In the genomic region with DNA sequence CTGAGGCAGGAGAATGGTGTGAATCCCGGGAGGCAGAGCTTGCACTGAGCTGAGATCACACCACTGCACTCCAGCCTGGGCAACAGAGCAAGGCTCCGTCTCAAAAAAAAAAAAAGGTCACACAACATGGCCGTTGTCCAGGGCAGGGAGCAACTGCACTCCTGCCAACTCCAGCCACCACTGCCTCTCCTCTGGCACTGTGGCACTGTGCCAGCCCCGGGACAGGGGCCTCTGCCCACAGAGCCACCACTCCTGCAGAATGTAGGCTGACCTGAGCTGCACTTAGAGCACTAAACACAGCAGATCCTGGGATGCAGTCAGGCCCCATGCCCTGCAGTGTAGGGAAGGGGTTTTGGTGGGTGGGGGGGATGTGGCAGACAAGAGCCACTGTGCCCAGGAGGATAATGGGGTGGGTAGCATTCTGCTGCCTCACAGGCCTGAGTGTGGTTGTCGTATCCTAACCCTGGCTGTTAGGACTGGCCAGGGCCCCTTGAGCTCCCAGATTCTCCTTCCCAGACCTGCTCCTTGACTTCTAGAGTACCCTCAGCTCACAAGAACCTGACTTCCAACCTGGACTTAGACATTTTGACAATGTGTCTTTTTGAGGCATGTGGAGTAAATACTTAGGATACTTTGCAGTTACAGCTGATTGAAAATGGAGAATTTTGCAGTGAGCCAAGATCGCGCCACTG, we compare ENCODE assay signal across 30 cellular contexts.
DNase-seq lines count a peak whose midpoint lies in the region; ATAC-seq, FAIRE-seq and TF ChIP-seq lines count a peak whose summit lies in the region.
"Had no signal": no experiment of that assay in that cellular context is flagged by ENCODE, and none has a peak within 500 bp of the region (broad histone marks: within the 10 kb centered on the region; RNA-seq: fewer than 3 reads in every experiment).

No MANE protein-coding gene starts in this region.

- H3K9ac ChIP-seq in liver (ENCODE audit: low read depth in 1 of 2, low read length in 2 of 2) (no peak overlapping the region), HepG2 (ENCODE audit: insufficient read depth, low read depth, low read length) (no peak overlapping the region)

- FAIRE-seq in HepG2 (lab: Jason Lieb, UNC), result no peak
- FAIRE-seq: GM12878 had no signal

- WGBS in liver, result 57% methylated on average over 7 of the region's 7 CpGs
- WGBS in HepG2 (ENCODE audit: low lambda C conversion rate), result 37% methylated on average over 6 of the region's 7 CpGs
- 54 to 65% (median 57%) methylated on average over 6 to 7 of the region's 7 CpGs for WGBS in heart left ventricle, 4 donors

- H2AFZ ChIP-seq in HepG2 (ENCODE audit: low read length), result no peak overlapping the region
- H2AFZ ChIP-seq: GM23338 had no signal

- no peak for TF ChIP-seq POLR2A in HepG2 (IDR thresholded peaks at IDR 0.05; ENCODE audit: insufficient read depth in 1 of 2, low read depth in 2 of 2, low read length in 2 of 2)
- TF ChIP-seq POLR2A in heart left ventricle (IDR thresholded peaks at IDR 0.05), result no peak

- H3K27ac ChIP-seq in liver (ENCODE audit: low read depth in 1 of 2, low read length in 2 of 2), result no peak overlapping the region
- no peak overlapping the region for H3K27ac ChIP-seq in HepG2 (ENCODE audit: extremely low read length, insufficient read depth, low read length)
- peak overlapping the region in 4 of 12 donors; percentile 59 to 76 (median 70) for H3K27ac ChIP-seq in heart left ventricle
- no peak overlapping the region for H3K27ac ChIP-seq in lower lobe of right lung
- H3K27ac ChIP-seq: adrenal gland, body of pancreas, ovary, tibial nerve had no signal

- POLR2A ChIA-PET in HepG2 (lab: Yijun Ruan, JAX), result no interaction called here

- TF ChIP-seq EP300 in HepG2 (IDR thresholded peaks at IDR 0.05; ENCODE audit: low read depth in 2 of 2, low read length in 2 of 2) (no peak), HepG2 (CRISPR knock-in tag; IDR thresholded peaks at IDR 0.05; ENCODE audit: borderline replicate concordance) (no peak)

- CTCF ChIA-PET in HepG2 (lab: Yijun Ruan, JAX; ENCODE audit: low intra/inter-chr PET ratio, low total read pairs), result no interaction called here

- no peaks in the 10 kb centered on the region for H3K79me2 ChIP-seq in HepG2 (ENCODE audit: insufficient read depth, low read length)

- TF ChIP-seq RAD21 in liver (IDR thresholded peaks at IDR 0.05) (peak in 1 of 2 donors; percentile 42), HepG2 (CRISPR knock-in tag; IDR thresholded peaks at IDR 0.05) (no peak)

- DNase-seq in HepG2 (ENCODE audit: low spot score), result no peak
- peak; percentile 63 to 87 (median 80) for DNase-seq in heart left ventricle
- no peak for DNase-seq in lower lobe of right lung
- DNase-seq in NCI-H446 treated with DMSO at 0.1 percent for 48 hours (lab: John Stamatoyannopoulos, UW), result no peak
- no peak for DNase-seq in NCI-H128 (lab: John Stamatoyannopoulos, UW; ENCODE audit: unreplicated experiment)
- DNase-seq in sciatic nerve (ENCODE audit: low spot score), result no peak
- no peak for DNase-seq in NCI-H524 (lab: John Stamatoyannopoulos, UW)
- DNase-seq: activated CD4-positive, alpha-beta T cell treated with anti-CD3 and anti-CD28 coated beads, Interleukin-2, amount 50 U/mL, for 48 hours; activated CD4-positive, CD25-positive, alpha-beta regulatory T cell; activated CD8-positive, alpha-beta memory T cell treated with anti-CD3 and anti-CD28 coated beads, Interleukin-2, amount 50 U/mL, for 4 hours; activated naive CD4-positive, alpha-beta T cell treated with anti-CD3 and anti-CD28 coated beads, Interleukin-2, amount 10 ng/mL, durations not matched to agents 7 days and 5 days; endodermal cell; HFFc6; islet precursor cell; NCI-H1105; NCI-H1930; NCI-H226; NCI-H748 treated with DMSO at 0.1 percent for 48 hours; nephron progenitor cell; ovary; retina; stimulated activated CD8-positive, alpha-beta memory T cell treated with anti-CD3 and anti-CD28 coated beads, Interleukin-4, amount 100 ng/mL, for 48 hours; stimulated activated naive CD8-positive, alpha-beta T cell treated with anti-CD3 and anti-CD28 coated beads, Interleukin-15, amount 100 ng/mL, for 72 hours had no signal

- H3K4me2 ChIP-seq in HepG2 (ENCODE audit: low read depth, low read length), result no peak overlapping the region
- H3K4me2 ChIP-seq: GM23338 had no signal

- intact Hi-C loops in HepG2 (cut with micrococcal nuclease; ENCODE audit: unreplicated experiment) (no loop called here), heart left ventricle (cut with DNase I) (no loop called here), lower lobe of right lung (cut with DNase I) (no loop called here), sciatic nerve (cut with DNase I) (loop anchor here (5.0 kb wide), 1 partner anchor 1067 kb away; no protein-coding TSS in a partner anchor)

- BruUV-seq in HepG2 (replicated peaks; lab: Mats Ljungman, UMichigan), result no TSS peak

- H3K36me3 ChIP-seq in liver (ENCODE audit: control insufficient read depth in 4 of 4, insufficient read depth in 3 of 4, low read depth in 1 of 4, low read length in 3 of 4) (no peaks in the 10 kb centered on the region), HepG2 (replicated peaks in 1 of 2; ENCODE audit: control insufficient read depth in 1 of 2, insufficient read depth in 2 of 2, low read length in 2 of 2) (no peaks in the 10 kb centered on the region), heart left ventricle (no peaks in the 10 kb centered on the region), lower lobe of right lung (no peaks in the 10 kb centered on the region)
- H3K36me3 ChIP-seq: adrenal gland, ovary, tibial nerve had no signal

- H3K9me3 ChIP-seq in liver (ENCODE audit: control insufficient read depth in 4 of 4, low read length in 3 of 4), result no peaks in the 10 kb centered on the region
- H3K9me3 ChIP-seq in HepG2 (ENCODE audit: low read length), result no peaks in the 10 kb centered on the region
- no peaks in the 10 kb centered on the region for H3K9me3 ChIP-seq in heart left ventricle
- no peaks in the 10 kb centered on the region for H3K9me3 ChIP-seq in lower lobe of right lung
- H3K9me3 ChIP-seq: adrenal gland, body of pancreas, ovary, tibial nerve had no signal

- no peak for TF ChIP-seq CTCF in liver (IDR thresholded peaks at IDR 0.05; ENCODE audit: low read depth, low read length, missing input control)
- TF ChIP-seq CTCF in HepG2 (CRISPR knock-in tag; IDR thresholded peaks at IDR 0.05), result no peak
- TF ChIP-seq CTCF in heart left ventricle (IDR thresholded peaks at IDR 0.05), result no peak
- no peak for TF ChIP-seq CTCF in lower lobe of right lung (IDR thresholded peaks at IDR 0.05)

- H3K4me1 ChIP-seq in liver (ENCODE audit: control insufficient read depth in 4 of 4, insufficient read depth in 4 of 4, low read length in 3 of 4) (peaks cover 0 to 11% (median 5%) of the 10 kb centered on the region in 4 donors), HepG2 (ENCODE audit: insufficient read depth, low read length) (peaks cover 27% of the 10 kb centered on the region), heart left ventricle (peaks cover 0 to 21% (median 6%) of the 10 kb centered on the region in 12 donors), lower lobe of right lung (no peaks in the 10 kb centered on the region)
- H3K4me1 ChIP-seq: adrenal gland, body of pancreas, tibial nerve had no signal

- no peaks in the 10 kb centered on the region for H4K20me1 ChIP-seq in HepG2 (ENCODE audit: insufficient read depth, low read length)

- in situ Hi-C loops in HepG2 (cut with HindIII; ENCODE audit: extremely low pct_ligation_motif_present, low pct_unique_long_range_greater_than_20kb), result no loop called here

- H3K27me3 ChIP-seq in liver (ENCODE audit: control insufficient read depth in 4 of 4, insufficient read depth in 4 of 4, low read length in 3 of 4) (no peaks in the 10 kb centered on the region), HepG2 (ENCODE audit: control insufficient read depth in 1 of 2, insufficient read depth in 2 of 2, low read length in 2 of 2) (no peaks in the 10 kb centered on the region; a peak in 1 of 5 replicates), heart left ventricle (peaks cover 0 to 10% (median 0%) of the 10 kb centered on the region in 9 donors), lower lobe of right lung (ENCODE audit: low read depth) (no peaks in the 10 kb centered on the region)
- H3K27me3 ChIP-seq: adrenal gland, body of pancreas, ovary, tibial nerve had no signal

- H3K4me3 ChIP-seq in liver (ENCODE audit: low read depth in 1 of 3, low read length in 3 of 3) (no peak overlapping the region), HepG2 (replicated peaks in 1 of 3; ENCODE audit: insufficient read depth in 1 of 3, low read depth in 2 of 3, low read length in 3 of 3) (no peak overlapping the region), heart left ventricle (no peak overlapping the region), lower lobe of right lung (no peak overlapping the region)
- H3K4me3 ChIP-seq: adrenal gland, body of pancreas, GM12878, GM23338, ovary, tibial nerve had no signal

- ATAC-seq in HepG2, result no peak
- ATAC-seq in heart left ventricle, result peak; percentile 82 to 95 (median 87)
- ATAC-seq in lower lobe of right lung, result peak; percentile 24 to 47
- ATAC-seq in sciatic nerve, result no peak
- ATAC-seq: body of pancreas; CD8-positive, alpha-beta T cell; GM12878; GM23338; stimulated activated naive CD8-positive, alpha-beta T cell treated with anti-CD3 and anti-CD28 coated beads, Interleukin-15, amount 100 ng/mL, for 72 hours had no signal

TF ChIP-seq in liver, 16 proteins besides CTCF, POLR2A, EP300 and RAD21 (continues in another document):
- TF ChIP-seq YY1 (IDR thresholded peaks at IDR 0.05), result peak; percentile 70
- TF ChIP-seq HNF4A (conservative IDR thresholded peaks at IDR 0.05), result peak; percentile 57
- TF ChIP-seq GABPA (IDR thresholded peaks at IDR 0.05 in 1 of 2, conservative IDR thresholded peaks at IDR 0.05 in 1 of 2), result no peak

TF ChIP-seq in HepG2, 621 proteins besides CTCF, POLR2A, EP300 and RAD21 (continues in another document):
- TF ChIP-seq, protein P1, sequence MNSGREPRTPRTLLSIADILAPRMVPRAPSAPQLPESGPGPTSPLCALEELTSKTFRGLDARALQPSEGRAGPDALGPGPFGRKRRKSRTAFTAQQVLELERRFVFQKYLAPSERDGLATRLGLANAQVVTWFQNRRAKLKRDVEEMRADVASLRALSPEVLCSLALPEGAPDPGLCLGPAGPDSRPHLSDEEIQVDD (CRISPR knock-in tag; IDR thresholded peaks at IDR 0.05; ENCODE audit: borderline replicate concordance), result no peak
- TF ChIP-seq, protein P2, sequence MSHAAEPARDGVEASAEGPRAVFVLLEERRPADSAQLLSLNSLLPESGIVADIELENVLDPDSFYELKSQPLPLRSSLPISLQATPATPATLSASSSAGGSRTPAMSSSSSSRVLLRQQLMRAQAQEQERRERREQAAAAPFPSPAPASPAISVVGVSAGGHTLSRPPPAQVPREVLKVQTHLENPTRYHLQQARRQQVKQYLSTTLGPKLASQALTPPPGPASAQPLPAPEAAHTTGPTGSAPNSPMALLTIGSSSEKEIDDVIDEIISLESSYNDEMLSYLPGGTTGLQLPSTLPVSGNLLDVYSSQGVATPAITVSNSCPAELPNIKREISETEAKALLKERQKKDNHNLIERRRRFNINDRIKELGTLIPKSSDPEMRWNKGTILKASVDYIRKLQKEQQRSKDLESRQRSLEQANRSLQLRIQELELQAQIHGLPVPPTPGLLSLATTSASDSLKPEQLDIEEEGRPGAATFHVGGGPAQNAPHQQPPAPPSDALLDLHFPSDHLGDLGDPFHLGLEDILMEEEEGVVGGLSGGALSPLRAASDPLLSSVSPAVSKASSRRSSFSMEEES (CRISPR knock-in tag; IDR thresholded peaks at IDR 0.05), result no peak

Comparison
In these comparisons a context has a peak if more than half of its experiments do, and no peak if none do; other contexts are left out.
1. ATAC-seq: peak in heart left ventricle (4 of 4) and lower lobe of right lung (2 of 2); none in HepG2 (single experiment) and sciatic nerve (single experiment).
2. DNase-seq: peak in heart left ventricle (5 of 5); none in HepG2 (single experiment), lower lobe of right lung (single experiment), NCI-H446 treated with DMSO at 0.1 percent for 48 hours (single experiment), NCI-H128 (single experiment), sciatic nerve (single experiment) and NCI-H524 (0 of 2).